Comparison of ENCODE assay signal across 18 cellular contexts in the genomic region with DNA sequence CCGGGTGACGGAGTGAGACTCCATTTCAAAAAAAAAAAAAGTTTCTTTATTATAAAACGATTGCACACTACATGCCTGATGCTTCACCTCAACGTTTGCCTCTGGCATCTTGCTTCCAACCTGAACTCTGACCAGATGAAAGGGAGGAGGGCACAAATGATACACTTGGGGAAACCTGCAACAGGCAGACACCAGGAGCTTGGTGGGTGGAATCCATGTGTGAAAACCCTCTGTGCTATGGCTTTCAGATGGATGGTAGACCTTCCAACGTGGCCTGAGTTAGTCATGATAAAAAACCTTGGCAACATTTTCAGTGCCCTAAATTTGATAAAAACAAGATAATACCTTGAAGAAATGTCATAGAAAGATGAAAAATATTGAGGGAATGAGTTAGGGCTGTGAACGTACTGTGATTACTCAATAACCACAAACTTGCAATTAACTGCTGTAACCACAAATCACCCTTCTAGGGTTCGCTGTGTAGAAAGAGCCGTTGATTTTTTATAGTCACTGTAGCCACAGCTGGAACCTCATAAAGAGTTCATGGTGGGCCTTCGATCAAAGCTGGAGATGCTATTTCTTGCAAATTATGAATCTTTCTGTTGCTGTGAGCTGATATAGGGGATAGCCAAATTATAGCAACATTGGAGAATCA. TPM values are rescaled to one million over a fixed set of nuclear protein-coding genes. Genes with fewer than 3 reads are reported as not detected.
A peak's percentile ranks its signal among the peaks of the same experiment; 100 is the strongest.
DNase-seq lines count a peak whose midpoint lies in the region; ATAC-seq and TF ChIP-seq lines count a peak whose summit lies in the region.
"Had no signal": no experiment of that assay in that cellular context is flagged by ENCODE, and none has a peak within 500 bp of the region (broad histone marks: within the 10 kb centered on the region; RNA-seq: fewer than 3 reads in every experiment).

No MANE protein-coding gene starts in this region.

- POLR2A ChIA-PET in CD8-positive, alpha-beta memory T cell (lab: Charles Lee) = no interaction called here

- peaks cover 44 to 54% (median 49%) of the 10 kb centered on the region in 3 donors for H3K4me1 Mint-ChIP-seq in CD8-positive, alpha-beta memory T cell
- peaks cover 71% of the 10 kb centered on the region for H3K4me1 Mint-ChIP-seq in activated naive CD8-positive, alpha-beta T cell treated with anti-CD3 and anti-CD28 coated beads, Interleukin-2, amount 50 U/mL, for 24 hours
- H3K4me1 Mint-ChIP-seq in glutamatergic neuron (ENCODE audit: low read depth, unreplicated experiment) = no peaks in the 10 kb centered on the region

- no peaks in the 10 kb centered on the region for H3K36me3 ChIP-seq in CD8-positive, alpha-beta memory T cell (ENCODE audit: insufficient read depth, low read length)
- H3K36me3 ChIP-seq: HAP-1, spleen, tibial artery had no signal

- CTCF ChIA-PET in CD8-positive, alpha-beta memory T cell (lab: Charles Lee) = interaction anchor here (0.8 kb wide), 1 partner anchor 50 kb away, joined by 4 read pairs; no protein-coding TSS in a partner anchor

- no peaks in the 10 kb centered on the region for H3K9me3 ChIP-seq in CD8-positive, alpha-beta memory T cell (ENCODE audit: low read length)
- H3K9me3 ChIP-seq: HAP-1, spleen, tibial artery had no signal

- peak in 1 of 5 donors; percentile 20 for DNase-seq in CD8-positive, alpha-beta memory T cell
- peak; percentile 87 for DNase-seq in NOMO-1 treated with dmso at 0.1 percent for 144 hours (lab: John Stamatoyannopoulos, UW; ENCODE audit: unreplicated experiment)
- no peak for DNase-seq in activated naive CD8-positive, alpha-beta T cell treated with anti-CD3 and anti-CD28 coated beads, Interleukin-2, amount 50 U/mL, for 24 hours
- DNase-seq in glutamatergic neuron = no peak
- DNase-seq in stimulated activated CD4-positive, alpha-beta T cell treated with anti-CD3 and anti-CD28 coated beads, Interleukin-4, amount 100 ng/mL, for 1 hour = no peak
- DNase-seq: islet precursor cell; naive thymus-derived CD8-positive, alpha-beta T cell; spleen; tibial artery had no signal

- peak overlapping the region in 4 of 7 donors; percentile 0 to 27 (median 4) for H3K4me3 Mint-ChIP-seq in CD8-positive, alpha-beta memory T cell
- H3K4me3 Mint-ChIP-seq in activated naive CD8-positive, alpha-beta T cell treated with anti-CD3 and anti-CD28 coated beads, Interleukin-2, amount 50 U/mL, for 24 hours = peak overlapping the region; percentile 57
- H3K4me3 Mint-ChIP-seq in glutamatergic neuron (ENCODE audit: unreplicated experiment) = no peak overlapping the region
- H3K4me3 Mint-ChIP-seq: B cell had no signal

- H3K27ac Mint-ChIP-seq in CD8-positive, alpha-beta memory T cell = peak overlapping the region in 4 of 8 donors; percentile 5 to 58 (median 38)
- H3K27ac Mint-ChIP-seq in activated naive CD8-positive, alpha-beta T cell treated with anti-CD3 and anti-CD28 coated beads, Interleukin-2, amount 50 U/mL, for 24 hours = peak overlapping the region; percentile 92
- H3K27ac Mint-ChIP-seq in glutamatergic neuron (ENCODE audit: unreplicated experiment) = no peak overlapping the region
- H3K27ac Mint-ChIP-seq: B cell; naive thymus-derived CD8-positive, alpha-beta T cell had no signal

- H3K36me3 Mint-ChIP-seq in CD8-positive, alpha-beta memory T cell = no peaks in the 10 kb centered on the region
- peaks cover 3% of the 10 kb centered on the region for H3K36me3 Mint-ChIP-seq in activated naive CD8-positive, alpha-beta T cell treated with anti-CD3 and anti-CD28 coated beads, Interleukin-2, amount 50 U/mL, for 24 hours (ENCODE audit: low read depth)
- no peaks in the 10 kb centered on the region for H3K36me3 Mint-ChIP-seq in glutamatergic neuron (ENCODE audit: unreplicated experiment)
- H3K36me3 Mint-ChIP-seq: naive thymus-derived CD8-positive, alpha-beta T cell had no signal

- TF ChIP-seq CTCF in glutamatergic neuron (IDR thresholded peaks at IDR 0.05; ENCODE audit: partially characterized antibody, unreplicated experiment) = no peak

- H3K27me3 Mint-ChIP-seq in CD8-positive, alpha-beta memory T cell = peaks cover 0 to 6% of the 10 kb centered on the region in 2 donors
- no peaks in the 10 kb centered on the region for H3K27me3 Mint-ChIP-seq in activated naive CD8-positive, alpha-beta T cell treated with anti-CD3 and anti-CD28 coated beads, Interleukin-2, amount 50 U/mL, for 24 hours
- no peaks in the 10 kb centered on the region for H3K27me3 Mint-ChIP-seq in glutamatergic neuron (ENCODE audit: unreplicated experiment)

- H3K27me3 ChIP-seq in CD8-positive, alpha-beta memory T cell (ENCODE audit: insufficient read depth, low read length, poor library complexity, severe bottlenecking) = no peaks in the 10 kb centered on the region
- H3K27me3 ChIP-seq: spleen, tibial artery had no signal

- ATAC-seq in HG02885 (IDR thresholded peaks at IDR 0.05; ENCODE audit: poor library complexity, unreplicated experiment) (peak; percentile 51), HG02678 (IDR thresholded peaks at IDR 0.05; ENCODE audit: unreplicated experiment) (no peak), GM19023 (IDR thresholded peaks at IDR 0.05; ENCODE audit: unreplicated experiment) (no peak)
- ATAC-seq in activated naive CD8-positive, alpha-beta T cell treated with anti-CD3 and anti-CD28 coated beads, Interleukin-2, amount 50 U/mL, for 24 hours = peak; percentile 78
- ATAC-seq: K562; naive thymus-derived CD8-positive, alpha-beta T cell had no signal

- H3K4me3 ChIP-seq in CD8-positive, alpha-beta memory T cell (ENCODE audit: low read length) = no peak overlapping the region
- H3K4me3 ChIP-seq: HAP-1, K562, spleen, tibial artery had no signal

- no peak overlapping the region for H3K27ac ChIP-seq in CD8-positive, alpha-beta memory T cell (ENCODE audit: low read depth, low read length)
- H3K27ac ChIP-seq: spleen, tibial artery had no signal

- no peaks in the 10 kb centered on the region for H3K9me3 Mint-ChIP-seq in CD8-positive, alpha-beta memory T cell
- H3K9me3 Mint-ChIP-seq in activated naive CD8-positive, alpha-beta T cell treated with anti-CD3 and anti-CD28 coated beads, Interleukin-2, amount 50 U/mL, for 24 hours = no peaks in the 10 kb centered on the region
- H3K9me3 Mint-ChIP-seq in glutamatergic neuron (ENCODE audit: unreplicated experiment) = no peaks in the 10 kb centered on the region
- H3K9me3 Mint-ChIP-seq: naive thymus-derived CD8-positive, alpha-beta T cell had no signal

- peaks cover 6% of the 10 kb centered on the region for H3K4me1 ChIP-seq in CD8-positive, alpha-beta memory T cell (ENCODE audit: insufficient read depth, low read length)
- H3K4me1 ChIP-seq: HAP-1, tibial artery had no signal

RNA-seq across cellular contexts. Expression of a gene that starts 26.1 kb away (rescaled TPM):
- total RNA-seq in CD8-positive, alpha-beta memory T cell = 1,000 to 10,000 TPM; 2,724 to 2,866 TPM
- 78.6 TPM for polyA plus RNA-seq in CD8-positive, alpha-beta memory T cell
- total RNA-seq in glutamatergic neuron (ENCODE audit: unreplicated experiment) = not detected
- total RNA-seq: chondrocyte, lung microvascular endothelial cell, pulmonary artery endothelial cell had no signal

RNA-seq across cellular contexts. Expression of a gene that starts 50.6 kb away (rescaled TPM):
- 100 to 1,000 TPM; 125 to 131 TPM for total RNA-seq in CD8-positive, alpha-beta memory T cell
- polyA plus RNA-seq in CD8-positive, alpha-beta memory T cell = 336 TPM
- not detected for total RNA-seq in glutamatergic neuron (ENCODE audit: unreplicated experiment)
- total RNA-seq: B cell, chondrocyte, K562, lung microvascular endothelial cell, pulmonary artery endothelial cell had no signal
- polyA plus RNA-seq: K562 had no signal

Comparison
In these comparisons a context has a peak if more than half of its experiments do, and no peak if none do; other contexts are left out.
1. ATAC-seq: peak in HG02885 (single experiment) and activated naive CD8-positive, alpha-beta T cell treated with anti-CD3 and anti-CD28 coated beads, Interleukin-2, amount 50 U/mL, for 24 hours (single experiment); none in HG02678 (single experiment) and GM19023 (single experiment).
2. RNA of a gene that starts 26.1 kb away (total RNA-seq): 2,724 to 2,866 TPM in CD8-positive, alpha-beta memory T cell; not detected in glutamatergic neuron (single experiment); every median in the first group is over 1,000 times any median in the second.
3. RNA of a gene that starts 50.6 kb away (total RNA-seq): 125 to 131 TPM in CD8-positive, alpha-beta memory T cell; not detected in glutamatergic neuron (single experiment); every median in the first group is over 100 times any median in the second.